9 cellular contexts compared by ENCODE assay signal in genomic region chr2:239457586-239458445, GRCh38.
"Had no signal": no experiment of that assay in that cellular context is flagged by ENCODE, and none has a peak within 500 bp of the region (broad histone marks: within the 10 kb centered on the region; RNA-seq: fewer than 3 reads in every experiment).

No MANE protein-coding gene starts in this region.

- H3K9me3 ChIP-seq: body of pancreas had no signal

- H3K4me2 ChIP-seq: smooth muscle cell had no signal

- H2AFZ ChIP-seq: parathyroid adenoma had no signal

- H3K27ac ChIP-seq: body of pancreas, parathyroid adenoma had no signal

- DNase-seq: activated naive CD4-positive, alpha-beta T cell treated with anti-CD3 and anti-CD28 coated beads, Interleukin-2, amount 50 U/mL, for 16 hours; body of pancreas; erythroblast; hypothalamus; stimulated activated naive B cell treated with anti-CD40 and anti-IgM and Interleukin-4, amounts not matched to agents 10 μg/mL and 1 μg/mL and 100 μg/mL, for 72 hours; substantia nigra; trophoblast cell had no signal

- H3K27me3 ChIP-seq: body of pancreas had no signal

- H3K4me3 ChIP-seq: body of pancreas, smooth muscle cell had no signal

- ATAC-seq: body of pancreas; stimulated activated naive B cell treated with anti-CD40 and anti-IgM and Interleukin-4, amounts not matched to agents 10 μg/mL and 1 μg/mL and 100 μg/mL, for 72 hours had no signal

- H3K79me2 ChIP-seq: parathyroid adenoma had no signal

- H3K4me1 ChIP-seq: body of pancreas, parathyroid adenoma had no signal
